10 cellular contexts compared by ENCODE assay signal in the genomic region with DNA sequence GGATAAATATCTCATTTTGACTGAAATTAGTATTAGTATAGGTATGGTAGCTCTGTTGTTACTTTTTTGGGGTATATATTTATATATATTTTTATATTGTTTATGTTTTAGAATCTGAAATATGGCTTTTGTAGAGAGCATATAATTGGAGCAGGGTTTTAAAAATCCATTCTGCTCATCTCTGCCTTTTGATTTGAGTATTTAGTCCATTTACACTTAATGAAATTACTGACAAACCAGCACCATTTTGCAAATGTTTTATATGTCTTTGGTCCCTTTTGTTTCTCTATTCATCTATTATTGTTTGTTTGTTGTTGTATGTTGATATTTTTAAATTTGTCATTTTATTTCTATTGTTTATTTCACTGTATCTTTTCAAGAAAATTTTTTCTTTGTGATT.
"Had no signal": no experiment of that assay in that cellular context is flagged by ENCODE, and none has a peak within 500 bp of the region (broad histone marks: within the 10 kb centered on the region; RNA-seq: fewer than 3 reads in every experiment).

No MANE protein-coding gene starts in this region.

- H3K4me3 Mint-ChIP-seq: GM23338, H9, HFFc6, IgD-negative memory B cell had no signal

- H3K27ac Mint-ChIP-seq: HFFc6, IgD-negative memory B cell had no signal

- H3K27ac ChIP-seq: HL-60 had no signal

- DNase-seq: H9, HCEC 1CT, HFFc6, KG1 had no signal

- H3K4me2 ChIP-seq: GM23338 had no signal

- H3K27me3 Mint-ChIP-seq: IgD-negative memory B cell had no signal

- ATAC-seq: GM23338, HepG2 had no signal

- FAIRE-seq: H1, H54, HepG2 had no signal

- H3K4me3 ChIP-seq: GM23338 had no signal
